1 cellular context compared by ENCODE assay signal in the genomic region with DNA sequence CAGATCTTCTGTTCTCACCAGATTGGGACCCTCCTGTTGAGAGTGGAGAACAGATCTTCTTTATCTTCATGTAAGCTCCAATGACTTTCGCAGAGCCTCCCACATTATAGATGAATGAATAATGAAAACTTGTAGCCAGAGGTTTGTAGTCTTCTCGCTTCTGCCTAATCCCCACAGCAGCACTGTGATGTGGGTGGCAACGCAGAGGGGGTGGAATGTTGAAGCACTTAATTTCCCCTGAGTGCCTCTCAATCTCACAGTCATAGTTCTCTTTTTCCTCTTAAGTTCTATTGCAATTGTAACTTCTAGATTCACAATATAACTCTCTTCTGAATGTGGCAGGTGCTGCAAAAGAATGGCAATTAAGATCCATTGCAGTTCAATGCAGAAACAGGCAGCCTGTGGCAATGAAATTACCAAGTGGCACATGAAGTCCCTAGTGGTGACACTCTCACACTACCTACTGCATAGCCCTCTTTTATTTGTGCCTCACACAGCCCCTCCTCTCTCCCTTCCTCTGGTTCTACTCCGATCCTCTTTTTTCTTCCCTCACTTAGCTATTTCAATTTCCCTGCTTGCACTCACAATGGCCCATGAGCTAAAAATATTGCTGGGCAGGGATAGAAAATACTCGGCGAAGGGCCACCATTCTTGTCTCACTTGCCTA.
TF ChIP-seq lines count a peak whose summit lies in the region.

No MANE protein-coding gene starts in this region.

TF ChIP-seq in SK-N-SH treated with all-trans-retinoic acid at 6 μM for 48 hours, 23 proteins besides CTCF, POLR2A, EP300 and RAD21 (continued from another document):
- TF ChIP-seq, protein P1, sequence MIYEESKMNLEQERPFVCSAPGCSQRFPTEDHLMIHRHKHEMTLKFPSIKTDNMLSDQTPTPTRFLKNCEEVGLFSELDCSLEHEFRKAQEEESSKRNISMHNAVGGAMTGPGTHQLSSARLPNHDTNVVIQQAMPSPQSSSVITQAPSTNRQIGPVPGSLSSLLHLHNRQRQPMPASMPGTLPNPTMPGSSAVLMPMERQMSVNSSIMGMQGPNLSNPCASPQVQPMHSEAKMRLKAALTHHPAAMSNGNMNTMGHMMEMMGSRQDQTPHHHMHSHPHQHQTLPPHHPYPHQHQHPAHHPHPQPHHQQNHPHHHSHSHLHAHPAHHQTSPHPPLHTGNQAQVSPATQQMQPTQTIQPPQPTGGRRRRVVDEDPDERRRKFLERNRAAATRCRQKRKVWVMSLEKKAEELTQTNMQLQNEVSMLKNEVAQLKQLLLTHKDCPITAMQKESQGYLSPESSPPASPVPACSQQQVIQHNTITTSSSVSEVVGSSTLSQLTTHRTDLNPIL (CRISPR knock-in tag; IDR thresholded peaks at IDR 0.05; ENCODE audit: low read depth) = no peak
- TF ChIP-seq ZFP30 (CRISPR knock-in tag; IDR thresholded peaks at IDR 0.05) (no peak), PPARA (CRISPR knock-in tag; IDR thresholded peaks at IDR 0.05; ENCODE audit: borderline replicate concordance) (no peak), OSR1 (CRISPR knock-in tag; IDR thresholded peaks at IDR 0.05) (no peak), BACH2 (CRISPR knock-in tag; IDR thresholded peaks at IDR 0.05; ENCODE audit: borderline replicate concordance) (no peak), GLIS3 (CRISPR knock-in tag; IDR thresholded peaks at IDR 0.05) (no peak), ZNF70 (CRISPR knock-in tag; IDR thresholded peaks at IDR 0.05) (no peak), ZNF8 (CRISPR knock-in tag; IDR thresholded peaks at IDR 0.05) (no peak)
